Comparison of ENCODE assay signal across 10 cellular contexts in genomic region chr9:116239-117061, GRCh38. TPM values are rescaled to one million over a fixed set of nuclear protein-coding genes. Genes with fewer than 3 reads are reported as not detected.
DNase-seq lines count a peak whose midpoint lies in the region; ATAC-seq, FAIRE-seq and TF ChIP-seq lines count a peak whose summit lies in the region.
"Not testable (repeated sequence)": the region's sequence is repeated elsewhere in the genome, so short reads cannot be mapped to it uniquely, and the experiment has no call there.
"Had no signal": no experiment of that assay in that cellular context is flagged by ENCODE, and none has a peak within 500 bp of the region (broad histone marks: within the 10 kb centered on the region; RNA-seq: fewer than 3 reads in every experiment).

No MANE protein-coding gene starts in this region.

- dilution Hi-C loops in endothelial cell of umbilical vein (cut with MboI; ENCODE audit: extremely low pct_ligation_motif_present, low sequenced_read_pairs) = not testable (repeated sequence)

- not testable (repeated sequence) for H3K27ac Mint-ChIP-seq in GM23338; T-helper 17 cell; activated CD8-positive, alpha-beta T cell treated with anti-CD3 and anti-CD28 coated beads for 36 hours; activated naive CD8-positive, alpha-beta T cell treated with anti-CD3 and anti-CD28 coated beads for 36 hours; naive thymus-derived CD8-positive, alpha-beta T cell

- peak overlapping the region; percentile 58 for H3K4me3 Mint-ChIP-seq in GM23338
- H3K4me3 Mint-ChIP-seq in T-helper 17 cell = peak overlapping the region; percentile 76
- not testable (repeated sequence) for H3K4me3 Mint-ChIP-seq in activated CD8-positive, alpha-beta T cell treated with anti-CD3 and anti-CD28 coated beads for 36 hours
- peak overlapping the region; percentile 7 for H3K4me3 Mint-ChIP-seq in activated naive CD8-positive, alpha-beta T cell treated with anti-CD3 and anti-CD28 coated beads for 36 hours
- peak overlapping the region in 8 of 10 donors; percentile 30 to 83 (median 58) for H3K4me3 Mint-ChIP-seq in naive thymus-derived CD8-positive, alpha-beta T cell

- not testable (repeated sequence) for FAIRE-seq in endothelial cell of umbilical vein (lab: Jason Lieb, UNC)

- intact Hi-C loops in activated CD8-positive, alpha-beta T cell treated with anti-CD3 and anti-CD28 coated beads for 36 hours (cut with micrococcal nuclease); endothelial cell of umbilical vein (cut with micrococcal nuclease): not testable (repeated sequence)

- H3K27me3 ChIP-seq in GM23338 (ENCODE audit: insufficient read depth) (peaks cover 82% of the 10 kb centered on the region), endothelial cell of umbilical vein (ENCODE audit: control insufficient read depth in 2 of 2, insufficient read depth in 2 of 2, low read length in 2 of 2) (peaks cover 26 to 31% of the 10 kb centered on the region in 2 experiments)

- H3K79me2 ChIP-seq in GM23338 (replicated peaks; ENCODE audit: insufficient read depth); endothelial cell of umbilical vein (ENCODE audit: control insufficient read depth, insufficient read depth, low read length): not testable (repeated sequence)

- CTCF ChIA-PET in activated CD8-positive, alpha-beta T cell treated with anti-CD3 and anti-CD28 coated beads for 36 hours (lab: Charles Lee); endothelial cell of umbilical vein (lab: Charles Lee): not testable (repeated sequence)

- BruUV-seq in endothelial cell of umbilical vein (replicated peaks; lab: Mats Ljungman, UMichigan) = not testable (repeated sequence)

- ATAC-seq in GM23338 = peak; percentile 15
- ATAC-seq in T-helper 17 cell; activated CD8-positive, alpha-beta T cell treated with anti-CD3 and anti-CD28 coated beads for 36 hours; naive thymus-derived CD8-positive, alpha-beta T cell: not testable (repeated sequence)

- not testable (repeated sequence) for H3K4me1 ChIP-seq in GM23338 (ENCODE audit: insufficient read depth); endothelial cell of umbilical vein (ENCODE audit: control insufficient read depth, extremely low read depth, insufficient read depth, low read length)

- not testable (repeated sequence) for TF ChIP-seq CTCF in GM23338 (conservative IDR thresholded peaks at IDR 0.05; ENCODE audit: low read depth in 2 of 2); activated CD8-positive, alpha-beta T cell treated with anti-CD3 and anti-CD28 coated beads for 36 hours (IDR thresholded peaks at IDR 0.05); endothelial cell of umbilical vein (IDR thresholded peaks at IDR 0.05; ENCODE audit: extremely low read depth in 1 of 2, insufficient read depth in 1 of 2, low read depth in 1 of 2, low read length in 2 of 2)

- peak overlapping the region; percentile 51 for H3K4me3 ChIP-seq in GM23338
- H3K4me3 ChIP-seq in endothelial cell of umbilical vein (replicated peaks in 1 of 3; ENCODE audit: insufficient read depth in 1 of 3, low read depth in 1 of 3, low read length in 3 of 3) = not testable (repeated sequence)

- peaks cover 18% of the 10 kb centered on the region for H3K4me1 Mint-ChIP-seq in GM23338
- H3K4me1 Mint-ChIP-seq in T-helper 17 cell = peaks cover 14% of the 10 kb centered on the region
- peaks cover 16% of the 10 kb centered on the region for H3K4me1 Mint-ChIP-seq in activated CD8-positive, alpha-beta T cell treated with anti-CD3 and anti-CD28 coated beads for 36 hours (ENCODE audit: low read depth)
- H3K4me1 Mint-ChIP-seq in activated naive CD8-positive, alpha-beta T cell treated with anti-CD3 and anti-CD28 coated beads for 36 hours = peaks cover 17% of the 10 kb centered on the region
- peaks cover 9 to 38% (median 27%) of the 10 kb centered on the region in 4 donors for H3K4me1 Mint-ChIP-seq in naive thymus-derived CD8-positive, alpha-beta T cell

- not testable (repeated sequence) for H3K36me3 ChIP-seq in GM23338 (ENCODE audit: insufficient read depth); endothelial cell of umbilical vein (ENCODE audit: control insufficient read depth in 2 of 2, extremely low read depth in 1 of 2, insufficient read depth in 2 of 2, low read length in 2 of 2)

- not testable (repeated sequence) for H3K9me3 ChIP-seq in T-helper 17 cell (ENCODE audit: control insufficient read depth, low read length, poor library complexity, severe bottlenecking); endothelial cell of umbilical vein (replicated peaks; ENCODE audit: control insufficient read depth, insufficient read depth, low read length)

- not testable (repeated sequence) for H3K9ac ChIP-seq in endothelial cell of umbilical vein (replicated peaks; ENCODE audit: extremely low read depth, insufficient read depth, low read length)

- peaks cover 78% of the 10 kb centered on the region for H3K27me3 Mint-ChIP-seq in GM23338 (ENCODE audit: insufficient read depth, low read depth, poor library complexity)
- H3K27me3 Mint-ChIP-seq in T-helper 17 cell = peaks cover 19% of the 10 kb centered on the region
- peaks cover 34% of the 10 kb centered on the region for H3K27me3 Mint-ChIP-seq in activated CD8-positive, alpha-beta T cell treated with anti-CD3 and anti-CD28 coated beads for 36 hours
- H3K27me3 Mint-ChIP-seq in activated naive CD8-positive, alpha-beta T cell treated with anti-CD3 and anti-CD28 coated beads for 36 hours = peaks cover 53% of the 10 kb centered on the region
- peaks cover 18 to 51% (median 29%) of the 10 kb centered on the region in 5 donors for H3K27me3 Mint-ChIP-seq in naive thymus-derived CD8-positive, alpha-beta T cell

- POLR2A ChIA-PET in activated CD8-positive, alpha-beta T cell treated with anti-CD3 and anti-CD28 coated beads for 36 hours (lab: Charles Lee); endothelial cell of umbilical vein (lab: Charles Lee); naive thymus-derived CD8-positive, alpha-beta T cell (lab: Charles Lee): not testable (repeated sequence)

- H3K27ac ChIP-seq in GM23338 (ENCODE audit: low read depth); endothelial cell of umbilical vein (ENCODE audit: insufficient read depth, low read depth, low read length): not testable (repeated sequence)

- H3K9me3 Mint-ChIP-seq in GM23338; activated CD8-positive, alpha-beta T cell treated with anti-CD3 and anti-CD28 coated beads for 36 hours; activated naive CD8-positive, alpha-beta T cell treated with anti-CD3 and anti-CD28 coated beads for 36 hours; naive thymus-derived CD8-positive, alpha-beta T cell: not testable (repeated sequence)

- not testable (repeated sequence) for H4K20me1 ChIP-seq in GM23338 (replicated peaks; ENCODE audit: insufficient read depth); endothelial cell of umbilical vein (replicated peaks; ENCODE audit: control insufficient read depth, extremely low read depth, insufficient read depth, low read length)

- not testable (repeated sequence) for H3K9me2 ChIP-seq in GM23338 (ENCODE audit: insufficient read depth)

- not testable (repeated sequence) for H3F3A ChIP-seq in GM23338 (replicated peaks; ENCODE audit: low read depth)

- not testable (repeated sequence) for TF ChIP-seq POLR2A in endothelial cell of umbilical vein (IDR thresholded peaks at IDR 0.05; ENCODE audit: low read depth, low read length)

- not testable (repeated sequence) for H3K9me1 ChIP-seq in endothelial cell of umbilical vein (replicated peaks; ENCODE audit: control insufficient read depth, extremely low read depth, insufficient read depth, low read length)

- H3K36me3 Mint-ChIP-seq in GM23338 (ENCODE audit: low read depth); T-helper 17 cell (ENCODE audit: low read depth); activated CD8-positive, alpha-beta T cell treated with anti-CD3 and anti-CD28 coated beads for 36 hours (ENCODE audit: low read depth); activated naive CD8-positive, alpha-beta T cell treated with anti-CD3 and anti-CD28 coated beads for 36 hours; naive thymus-derived CD8-positive, alpha-beta T cell: not testable (repeated sequence)

- not testable (repeated sequence) for H2AFZ ChIP-seq in GM23338; endothelial cell of umbilical vein (ENCODE audit: low read depth, low read length)

- peak overlapping the region; percentile 76 for H3K4me2 ChIP-seq in GM23338
- H3K4me2 ChIP-seq in endothelial cell of umbilical vein (ENCODE audit: insufficient read depth, low read length) = not testable (repeated sequence)

- DNase-seq in GM23338 (ENCODE audit: low spot score) = peak; percentile 31
- not testable (repeated sequence) for DNase-seq in T-helper 17 cell; endothelial cell of umbilical vein (ENCODE audit: low read depth, low spot score); naive thymus-derived CD8-positive, alpha-beta T cell
- peak; percentile 15 for DNase-seq in activated CD8-positive, alpha-beta T cell treated with anti-CD3 and anti-CD28 coated beads for 36 hours
- peak; percentile 2 for DNase-seq in activated naive CD8-positive, alpha-beta T cell treated with anti-CD3 and anti-CD28 coated beads for 36 hours
- DNase-seq in stimulated activated CD4-positive, alpha-beta T cell treated with anti-CD3 and anti-CD28 coated beads, Interleukin-15, amount 100 ng/mL, for 24 hours = peak; percentile 18

RNA-seq across cellular contexts. Expression of gene FOXD4, which starts 1.8 kb away (rescaled TPM):
- 0.31 TPM in 1 of 2 replicates, not detected in the other for total RNA-seq in GM23338 (2014; rRNA removed; shearing (Covaris generic))
- polyA plus RNA-seq in GM23338 (2016; fragmentation: Nextera tagmentation; extraction: Ambion mirVana) = not detected in 2 replicates
- total RNA-seq in T-helper 17 cell = not detected
- total RNA-seq in activated CD8-positive, alpha-beta T cell treated with anti-CD3 and anti-CD28 coated beads for 36 hours = not detected
- under 1 TPM in 1 of 2 experiments, not detected in 1; 0.16 TPM for total RNA-seq in activated naive CD8-positive, alpha-beta T cell treated with anti-CD3 and anti-CD28 coated beads for 36 hours
- total RNA-seq in endothelial cell of umbilical vein = 0.35 and 0.42 TPM in 2 replicates
- polyA plus RNA-seq in endothelial cell of umbilical vein = 0.07 and 0.13 TPM in 2 replicates
- polyA plus RNA-seq in endothelial cell of umbilical vein (2011; cell fraction: cytosol; rRNA removed) = 0.06 and 0.08 TPM in 2 replicates
- 0.08 and 0.24 TPM in 2 replicates for polyA plus RNA-seq in endothelial cell of umbilical vein (2011; cell fraction: nucleus; rRNA removed)
- not detected in 2 replicates for polyA plus RNA-seq in endothelial cell of umbilical vein (2012)
- 0.15 and 0.27 TPM in 2 replicates for polyA minus RNA-seq in endothelial cell of umbilical vein
- 0.51 TPM for polyA minus RNA-seq in endothelial cell of umbilical vein (2011; cell fraction: cytosol; rRNA and poly(A)+ RNA removed)
- 0.29 TPM in 1 of 2 replicates, not detected in the other for polyA minus RNA-seq in endothelial cell of umbilical vein (2011; cell fraction: nucleus; rRNA and poly(A)+ RNA removed)
- total RNA-seq in naive thymus-derived CD8-positive, alpha-beta T cell = under 1 TPM in 1 of 2 experiments, not detected in 1; 0.60 TPM
- polyA plus RNA-seq in naive thymus-derived CD8-positive, alpha-beta T cell = not detected
- total RNA-seq: H7, Right ventricle myocardium inferior, smooth muscle cell had no signal
